Comparison of ENCODE assay signal across 15 cellular contexts in genomic region chr7:23276947-23277346, GRCh38. TPM values are rescaled to one million over a fixed set of nuclear protein-coding genes. Genes with fewer than 3 reads are reported as not detected.
"Had no signal": no experiment of that assay in that cellular context is flagged by ENCODE, and none has a peak within 500 bp of the region (broad histone marks: within the 10 kb centered on the region; RNA-seq: fewer than 3 reads in every experiment).

No MANE protein-coding gene starts in this region.

- H3K9me3 Mint-ChIP-seq: activated CD4-positive, alpha-beta T cell treated with anti-CD3 and anti-CD28 coated beads, Interleukin-2, amount 10 ng/mL, durations not matched to agents 7 days and 5 days; activated T-helper 17 cell treated with anti-CD3 and anti-CD28 coated beads, Interleukin-2, amount 50 U/mL, for 72 hours; naive thymus-derived CD8-positive, alpha-beta T cell had no signal

- H3K36me3 ChIP-seq: breast epithelium, left lung had no signal

- H3K4me1 ChIP-seq: ascending aorta, breast epithelium, right atrium auricular region, tibial artery had no signal

- H3K27ac ChIP-seq: ascending aorta, breast epithelium, left lung, right atrium auricular region, tibial artery had no signal

- H3K4me3 ChIP-seq: ascending aorta, breast epithelium, left lung, right atrium auricular region, tibial artery had no signal

- H3K4me3 Mint-ChIP-seq: activated CD4-positive, alpha-beta T cell treated with anti-CD3 and anti-CD28 coated beads, Interleukin-2, amount 10 ng/mL, durations not matched to agents 7 days and 5 days; activated T-helper 17 cell treated with anti-CD3 and anti-CD28 coated beads, Interleukin-2, amount 50 U/mL, for 72 hours; naive thymus-derived CD8-positive, alpha-beta T cell had no signal

- H3K9me3 ChIP-seq: ascending aorta, breast epithelium, left lung, right atrium auricular region, tibial artery had no signal

- H3K27me3 ChIP-seq: ascending aorta, breast epithelium, right atrium auricular region, tibial artery had no signal

- DNase-seq: activated naive CD4-positive, alpha-beta T cell treated with Interleukin-2 at 50 U/mL for 16 hours; activated T-cell treated with anti-CD3 and anti-CD28 coated beads for 4 hours; cerebellar nuclear complex; effector CD8-positive, alpha-beta T cell; left lung; tibial artery had no signal

- H3K27ac Mint-ChIP-seq: activated CD4-positive, alpha-beta T cell treated with anti-CD3 and anti-CD28 coated beads, Interleukin-2, amount 10 ng/mL, durations not matched to agents 7 days and 5 days; activated T-helper 17 cell treated with anti-CD3 and anti-CD28 coated beads, Interleukin-2, amount 50 U/mL, for 72 hours; naive thymus-derived CD8-positive, alpha-beta T cell; progenitor cell of endocrine pancreas had no signal

- FAIRE-seq: small intestine, urothelium cell line had no signal

RNA-seq across cellular contexts. Expression of gene GPNMB, which starts 30.4 kb away (rescaled TPM):
- total RNA-seq: activated CD4-positive, alpha-beta T cell treated with anti-CD3 and anti-CD28 coated beads, Interleukin-2, amount 10 ng/mL, durations not matched to agents 7 days and 5 days had no signal
- polyA plus RNA-seq: naive thymus-derived CD8-positive, alpha-beta T cell had no signal
